1 cellular context compared by ENCODE assay signal in the genomic region with DNA sequence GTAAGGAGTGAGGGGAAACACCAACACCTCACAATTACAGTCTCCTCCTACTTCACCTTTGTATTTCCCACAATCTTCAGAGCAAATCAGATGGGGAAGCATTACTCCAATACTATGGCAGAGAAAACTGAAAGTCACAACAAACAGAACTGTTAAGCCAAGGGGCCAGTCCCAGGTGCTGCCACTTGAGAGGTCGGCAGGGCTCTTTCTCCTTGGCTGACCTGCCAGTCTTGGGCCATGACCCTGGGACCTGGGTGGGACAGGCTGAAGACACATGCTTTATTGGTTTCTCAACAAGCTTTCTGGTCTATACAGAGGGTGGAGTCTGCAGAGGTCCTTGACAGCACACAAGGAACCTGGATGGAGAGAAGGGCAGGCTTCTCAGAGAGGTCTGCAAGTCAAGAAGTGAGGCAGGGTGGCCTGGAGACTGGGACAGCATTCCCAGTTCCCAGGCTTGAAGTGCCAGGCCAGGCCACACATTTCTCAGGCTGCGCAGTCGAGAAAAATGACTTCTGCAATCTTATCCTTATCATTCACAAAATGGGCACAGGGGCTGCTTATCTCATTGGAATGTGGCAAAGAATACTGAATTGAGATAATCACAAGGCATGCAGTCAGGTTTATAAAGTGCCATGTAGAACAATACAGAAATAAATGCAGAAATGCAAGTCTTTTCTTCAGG.
TF ChIP-seq lines count a peak whose summit lies in the region.

No MANE protein-coding gene starts in this region.

TF ChIP-seq in SK-N-SH treated with all-trans-retinoic acid at 6 μM for 48 hours, 23 proteins besides CTCF, POLR2A, EP300 and RAD21:
- TF ChIP-seq, protein P1, sequence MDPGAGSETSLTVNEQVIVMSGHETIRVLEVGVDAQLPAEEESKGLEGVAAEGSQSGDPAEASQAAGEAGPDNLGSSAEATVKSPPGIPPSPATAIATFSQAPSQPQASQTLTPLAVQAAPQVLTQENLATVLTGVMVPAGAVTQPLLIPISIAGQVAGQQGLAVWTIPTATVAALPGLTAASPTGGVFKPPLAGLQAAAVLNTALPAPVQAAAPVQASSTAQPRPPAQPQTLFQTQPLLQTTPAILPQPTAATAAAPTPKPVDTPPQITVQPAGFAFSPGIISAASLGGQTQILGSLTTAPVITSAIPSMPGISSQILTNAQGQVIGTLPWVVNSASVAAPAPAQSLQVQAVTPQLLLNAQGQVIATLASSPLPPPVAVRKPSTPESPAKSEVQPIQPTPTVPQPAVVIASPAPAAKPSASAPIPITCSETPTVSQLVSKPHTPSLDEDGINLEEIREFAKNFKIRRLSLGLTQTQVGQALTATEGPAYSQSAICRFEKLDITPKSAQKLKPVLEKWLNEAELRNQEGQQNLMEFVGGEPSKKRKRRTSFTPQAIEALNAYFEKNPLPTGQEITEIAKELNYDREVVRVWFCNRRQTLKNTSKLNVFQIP (CRISPR knock-in tag; IDR thresholded peaks at IDR 0.05; ENCODE audit: borderline replicate concordance, low read depth) = no peak
- TF ChIP-seq ISL1 (CRISPR knock-in tag; IDR thresholded peaks at IDR 0.05) (no peak), ZFP3 (CRISPR knock-in tag; IDR thresholded peaks at IDR 0.05) (no peak), ZNF8 (CRISPR knock-in tag; IDR thresholded peaks at IDR 0.05) (no peak)
TF ChIP-seq in SK-N-SH treated with all-trans-retinoic acid at 6 μM for 48 hours: peak in this region for 0.
